In genomic region chr1:99640672-99641071, GRCh38 we compare ENCODE assay signal across 26 cellular contexts.
"Had no signal": no experiment of that assay in that cellular context is flagged by ENCODE, and none has a peak within 500 bp of the region (broad histone marks: within the 10 kb centered on the region; RNA-seq: fewer than 3 reads in every experiment).

No MANE protein-coding gene starts in this region.

- DNase-seq: activated B cell treated with CpG ODN at 0.5 μM for 24 hours; activated CD4-positive, alpha-beta T cell treated with anti-CD3 and anti-CD28 coated beads for 48 hours; activated CD4-positive, alpha-beta T cell treated with anti-CD3 and anti-CD28 coated beads, Interleukin-2, amount 50 U/mL, for 1 hour; activated CD4-positive, alpha-beta T cell treated with anti-CD3 and anti-CD28 coated beads, Interleukin-2, amount 50 U/mL, for 48 hours; activated CD8-positive, alpha-beta memory T cell treated with anti-CD3 and anti-CD28 coated beads for 24 hours; activated CD8-positive, alpha-beta T cell treated with anti-CD3 and anti-CD28 coated beads for 36 hours; activated effector memory CD4-positive, alpha-beta T cell treated with Interleukin-2 at 50 U/mL for 16 hours; activated gamma-delta T cell treated with Interleukin-2 at 50 U/mL for 16 hours; activated naive CD4-positive, alpha-beta T cell treated with anti-CD3 and anti-CD28 coated beads, Interleukin-2, amount 50 U/mL, for 16 hours; activated naive CD4-positive, alpha-beta T cell treated with Interleukin-2 at 50 U/mL for 16 hours; activated T-cell treated with anti-CD3 and anti-CD28 coated beads, Interleukin-2, amount 50 U/mL, for 4 hours; amniotic stem cell; anterior cingulate cortex; brain microvascular endothelial cell; dorsolateral prefrontal cortex; effector memory CD4-positive, alpha-beta T cell; endodermal cell; erythroblast; foreskin keratinocyte; gastrocnemius medialis; glutamatergic neuron; heart right ventricle; T-helper 2 cell; WERI-Rb-1 had no signal

- ATAC-seq: activated CD4-positive, CD25-positive, alpha-beta regulatory T cell treated with anti-CD3 and anti-CD28 coated beads, Interleukin-2, amount 50 U/mL, for 24 hours; activated CD8-positive, alpha-beta T cell treated with anti-CD3 and anti-CD28 coated beads for 36 hours; activated T-cell treated with anti-CD3 and anti-CD28 coated beads, Interleukin-2, amount 50 U/mL, for 4 hours; activated T-helper 17 cell treated with anti-CD3 and anti-CD28 coated beads, Interleukin-2, amount 50 U/mL, for 72 hours; foreskin keratinocyte; gastrocnemius medialis; heart right ventricle had no signal
